Comparison of ENCODE assay signal across 32 cellular contexts in genomic region chr4:39429476-39430310, GRCh38. TPM values are rescaled to one million over a fixed set of nuclear protein-coding genes. Genes with fewer than 3 reads are reported as not detected.
DNase-seq lines count a peak whose midpoint lies in the region; ATAC-seq, FAIRE-seq and TF ChIP-seq lines count a peak whose summit lies in the region.
"Had no signal": no experiment of that assay in that cellular context is flagged by ENCODE, and none has a peak within 500 bp of the region (broad histone marks: within the 10 kb centered on the region; RNA-seq: fewer than 3 reads in every experiment).

No MANE protein-coding gene starts in this region.

- H3K9ac ChIP-seq in H1 (replicated peaks in 1 of 4; ENCODE audit: extremely low read depth in 1 of 4, low read depth in 3 of 4, low read length in 3 of 4) (no peak overlapping the region), liver (ENCODE audit: low read depth in 1 of 2, low read length in 2 of 2) (no peak overlapping the region)

- H3K4me3 ChIP-seq in HEK293 (ENCODE audit: low read depth, low read length) (no peak overlapping the region), H1 (ENCODE audit: extremely low read depth in 1 of 4, insufficient read depth in 2 of 4, low read depth in 3 of 4, low read length in 4 of 4) (no peak overlapping the region), liver (ENCODE audit: low read depth in 1 of 3, low read length in 3 of 3) (no peak overlapping the region)
- H3K4me3 ChIP-seq: PC-9 had no signal

- ATAC-seq in stimulated activated effector memory CD8-positive, alpha-beta T cell treated with anti-CD3 and anti-CD28 coated beads, Interleukin-12 subunit alpha, Interleukin-12 subunit beta, amount 100 ng/mL, for 72 hours = no peak
- no peak for ATAC-seq in HG02852 (IDR thresholded peaks at IDR 0.05; ENCODE audit: unreplicated experiment)
- ATAC-seq: CD8-positive, alpha-beta T cell; T-cell had no signal

- H3K18ac ChIP-seq in H1 (ENCODE audit: extremely low read depth, low read length) = no peak overlapping the region

- no peak overlapping the region for H4K8ac ChIP-seq in H1 (ENCODE audit: extremely low read depth, insufficient read depth, low read length)

- no peaks in the 10 kb centered on the region for H3K79me1 ChIP-seq in H1 (ENCODE audit: low read depth, low read length)

- WGBS in H1 (ENCODE audit: extremely low coverage in 1 of 2, insufficient coverage in 1 of 2, insufficient read length in 1 of 2, insufficient replicate concordance in 2 of 2, low coverage in 1 of 2, low lambda C conversion rate in 2 of 2, missing lambda C conversion rate in 1 of 2), 2 experiments = 84% methylated on average over 4 of the region's 4 CpGs; no CpG with 5 or more reads in 1 of the 2 experiments
- 39% methylated on average over 4 of the region's 4 CpGs for WGBS in liver

- no peak overlapping the region for H4K5ac ChIP-seq in H1 (ENCODE audit: insufficient read length, low read depth, low read length)

- peak overlapping the region; percentile 6 for H3K27ac Mint-ChIP-seq in stimulated activated effector memory CD8-positive, alpha-beta T cell treated with anti-CD3 and anti-CD28 coated beads, Interleukin-12 subunit alpha, Interleukin-12 subunit beta, amount 100 ng/mL, for 72 hours
- H3K27ac Mint-ChIP-seq: B cell; CD8-positive, alpha-beta T cell; H9; HFFc6; IgD-negative memory B cell; T-cell had no signal

- H2AK5ac ChIP-seq in H1 (ENCODE audit: low read depth, low read length) = no peak overlapping the region

- no peaks in the 10 kb centered on the region for H3K4me1 ChIP-seq in HEK293 (ENCODE audit: control insufficient read depth, insufficient read depth, low read length)
- no peaks in the 10 kb centered on the region for H3K4me1 ChIP-seq in H1 (replicated peaks in 1 of 4; ENCODE audit: control insufficient read depth in 3 of 4, insufficient read depth in 4 of 4, low read length in 3 of 4)
- H3K4me1 ChIP-seq in liver (ENCODE audit: control insufficient read depth in 4 of 4, insufficient read depth in 4 of 4, low read length in 3 of 4) = peaks cover 5 to 51% (median 31%) of the 10 kb centered on the region in 4 donors

- TF ChIP-seq POLR2A in H1 (IDR thresholded peaks at IDR 0.05; ENCODE audit: control extremely low read depth in 1 of 2, low read depth in 2 of 2, low read length in 2 of 2) = no peak

- CTCF ChIA-PET in HEK293 (lab: Yijun Ruan, JAX) (interaction anchor here (0.6 to 1.1 kb wide), 2 partner anchors 14 to 73 kb away, joined by 3 read pairs; no protein-coding TSS in a partner anchor), H1 (lab: Charles Lee; ENCODE audit: partially characterized antibody) (interaction anchor here (0.6 to 1.4 kb wide), 3 partner anchors 13 to 1873 kb away, joined by 3 to 8 read pairs (median 3); no protein-coding TSS in a partner anchor), GM10248 (lab: Yijun Ruan, JAX) (interaction anchor here (0.7 to 1.5 kb wide), 4 partner anchors 7 to 29 kb away, joined by 3 to 7 read pairs (median 3); no protein-coding TSS in a partner anchor)

- TF ChIP-seq CTCF in HEK293 (tag by site-specific recombination; IDR thresholded peaks at IDR 0.05) (no peak), H1 (IDR thresholded peaks at IDR 0.05; ENCODE audit: control extremely low read depth in 1 of 3, insufficient read depth in 1 of 3, low read depth in 1 of 3, low read length in 3 of 3) (no peak), liver (IDR thresholded peaks at IDR 0.05; ENCODE audit: low read depth, low read length, missing input control) (no peak), GM10248 (IDR thresholded peaks at IDR 0.05; ENCODE audit: control extremely low read depth, extremely low read depth, low read depth, missing control alignments) (no peak)

- no peak overlapping the region for H2BK15ac ChIP-seq in H1 (ENCODE audit: low read length)

- no peak for TF ChIP-seq RAD21 in H1 (IDR thresholded peaks at IDR 0.05 in 1 of 2, conservative IDR thresholded peaks at IDR 0.05 in 1 of 2; ENCODE audit: low read depth in 2 of 2, low read length in 2 of 2)
- TF ChIP-seq RAD21 in liver (IDR thresholded peaks at IDR 0.05) = peak in 1 of 2 donors; percentile 39

- no peak overlapping the region for H2BK20ac ChIP-seq in H1 (ENCODE audit: low read length)

- DNase-seq in H1 (ENCODE audit: low read depth in 1 of 2, low spot score in 2 of 2) (no peak), GM10248 (ENCODE audit: extremely low spot score) (no peak)
- no peak for DNase-seq in stimulated activated effector memory CD8-positive, alpha-beta T cell treated with anti-CD3 and anti-CD28 coated beads, Interleukin-12 subunit alpha, Interleukin-12 subunit beta, amount 100 ng/mL, for 72 hours (ENCODE audit: low spot score in 2 of 2)
- DNase-seq in stimulated activated CD4-positive, alpha-beta T cell treated with anti-CD3 and anti-CD28 coated beads, Interleukin-4, amount 100 ng/mL, for 24 hours = no peak
- DNase-seq in activated CD8-positive, alpha-beta memory T cell treated with anti-CD3 and anti-CD28 coated beads, Interleukin-2, amount 50 U/mL, for 48 hours = no peak
- DNase-seq: CD8-positive, alpha-beta T cell; DMS 273 treated with DMSO at 0.1 percent for 48 hours; DMS79; GF-D8; H9; HFFc6; MV-4-11; NCI-H1105; NCI-H1436 treated with DMSO at 0.1 percent for 48 hours; NCI-H2029; NCI-H446; NCI-H524 treated with DMSO at 0.1 percent for 48 hours; NCI-H774; PC-9; Right ventricle myocardium superior; RPMI8226; T-cell had no signal

- no peaks in the 10 kb centered on the region for H3K27me3 ChIP-seq in H1 (replicated peaks in 1 of 4; ENCODE audit: control insufficient read depth in 3 of 4, extremely low read depth in 1 of 4, insufficient read depth in 3 of 4, low read length in 3 of 4)
- no peaks in the 10 kb centered on the region for H3K27me3 ChIP-seq in liver (ENCODE audit: control insufficient read depth in 4 of 4, insufficient read depth in 4 of 4, low read length in 3 of 4)

- no peak overlapping the region for H3K4ac ChIP-seq in H1 (replicated peaks; ENCODE audit: insufficient read length, low read depth, low read length)

- H3K23me2 ChIP-seq in H1 (ENCODE audit: low read depth, low read length) = no peaks in the 10 kb centered on the region

- H2BK120ac ChIP-seq in H1 (replicated peaks; ENCODE audit: low read depth, low read length) = no peak overlapping the region

- H2AFZ ChIP-seq in H1 (ENCODE audit: low read length) = peak overlapping the region; percentile 20; the same call in 1 of the 2 replicates
- H2AFZ ChIP-seq: PC-9 had no signal

- no peaks in the 10 kb centered on the region for H3K79me2 ChIP-seq in H1 (ENCODE audit: control insufficient read depth in 1 of 2, insufficient read depth in 2 of 2, low read length in 2 of 2)

- no peak overlapping the region for H3K4me3 Mint-ChIP-seq in stimulated activated effector memory CD8-positive, alpha-beta T cell treated with anti-CD3 and anti-CD28 coated beads, Interleukin-12 subunit alpha, Interleukin-12 subunit beta, amount 100 ng/mL, for 72 hours
- H3K4me3 Mint-ChIP-seq: B cell; CD8-positive, alpha-beta T cell; H9; HFFc6; IgD-negative memory B cell; T-cell had no signal

- H3K14ac ChIP-seq in H1 (ENCODE audit: insufficient read length) = no peak overlapping the region

- H3K36me3 Mint-ChIP-seq in stimulated activated effector memory CD8-positive, alpha-beta T cell treated with anti-CD3 and anti-CD28 coated beads, Interleukin-12 subunit alpha, Interleukin-12 subunit beta, amount 100 ng/mL, for 72 hours = no peaks in the 10 kb centered on the region
- H3K36me3 Mint-ChIP-seq: CD8-positive, alpha-beta T cell; IgD-negative memory B cell; T-cell had no signal

- no peak overlapping the region for H2BK5ac ChIP-seq in H1 (ENCODE audit: low read depth, low read length)

- H3K27ac ChIP-seq in HEK293 (ENCODE audit: extremely low read depth, low read depth, low read length) (no peak overlapping the region), H1 (ENCODE audit: low read depth, low read length) (no peak overlapping the region), liver (ENCODE audit: low read depth in 1 of 2, low read length in 2 of 2) (peak overlapping the region in 1 of 2 donors; percentile 13)
- H3K27ac ChIP-seq: C4-2B, PC-9 had no signal

- H3K36me3 ChIP-seq in HEK293 (ENCODE audit: control insufficient read depth in 2 of 2, insufficient read depth in 1 of 2, low read length in 2 of 2) = no peaks in the 10 kb centered on the region
- H3K36me3 ChIP-seq in H1 (ENCODE audit: control insufficient read depth in 2 of 4, insufficient read depth in 4 of 4, low read length in 3 of 4) = no peaks in the 10 kb centered on the region
- no peaks in the 10 kb centered on the region for H3K36me3 ChIP-seq in liver (ENCODE audit: control insufficient read depth in 4 of 4, insufficient read depth in 3 of 4, low read depth in 1 of 4, low read length in 3 of 4)

- no peak overlapping the region for H3K23ac ChIP-seq in H1 (ENCODE audit: insufficient read length)

- POLR2A ChIA-PET in HEK293 (lab: Yijun Ruan, JAX) = no interaction called here
- POLR2A ChIA-PET in H1 (lab: Charles Lee; ENCODE audit: partially characterized antibody) = interaction anchor here (0.9 to 1.2 kb wide), 2 partner anchors 28 kb away, joined by 3 read pairs; partner anchors contain the start of gene RPL9
- POLR2A ChIA-PET in GM10248 (lab: Yijun Ruan, JAX) = no interaction called here

- no peak overlapping the region for H3K4me2 ChIP-seq in H1 (ENCODE audit: insufficient read depth in 1 of 2, low read depth in 2 of 2, low read length in 2 of 2)
- H3K4me2 ChIP-seq: PC-9 had no signal

- no peak for TF ChIP-seq EP300 in H1 (IDR thresholded peaks at IDR 0.05; ENCODE audit: borderline replicate concordance in 1 of 2, low read depth in 2 of 2, low read length in 2 of 2)

- H3K56ac ChIP-seq in H1 (replicated peaks; ENCODE audit: insufficient read length, low read depth, low read length) = no peak overlapping the region

- FAIRE-seq in H1 (lab: Jason Lieb, UNC) = no peak
- FAIRE-seq: GM12892, GM19239 had no signal

- H2BK12ac ChIP-seq in H1 (ENCODE audit: low read depth, low read length) = no peak overlapping the region

- H3K9me3 ChIP-seq in HEK293 (ENCODE audit: control insufficient read depth, insufficient read depth, low read depth, low read length) (no peaks in the 10 kb centered on the region), H1 (ENCODE audit: insufficient read depth in 2 of 2, low read depth in 1 of 2, low read length in 1 of 2) (no peaks in the 10 kb centered on the region), liver (ENCODE audit: control insufficient read depth in 4 of 4, low read length in 3 of 4) (no peaks in the 10 kb centered on the region)

- H4K91ac ChIP-seq in H1 (replicated peaks; ENCODE audit: insufficient read length, low read length) = no peak overlapping the region

- H3K9me3 Mint-ChIP-seq in stimulated activated effector memory CD8-positive, alpha-beta T cell treated with anti-CD3 and anti-CD28 coated beads, Interleukin-12 subunit alpha, Interleukin-12 subunit beta, amount 100 ng/mL, for 72 hours = no peaks in the 10 kb centered on the region
- H3K9me3 Mint-ChIP-seq: CD8-positive, alpha-beta T cell; H9; HFFc6; IgD-negative memory B cell; T-cell had no signal

- H3K4me1 Mint-ChIP-seq in stimulated activated effector memory CD8-positive, alpha-beta T cell treated with anti-CD3 and anti-CD28 coated beads, Interleukin-12 subunit alpha, Interleukin-12 subunit beta, amount 100 ng/mL, for 72 hours = no peaks in the 10 kb centered on the region
- H3K4me1 Mint-ChIP-seq: B cell, IgD-negative memory B cell, T-cell had no signal

- H4K20me1 ChIP-seq in H1 (replicated peaks in 1 of 2; ENCODE audit: control insufficient read depth in 1 of 2, insufficient read depth in 2 of 2, low read length in 2 of 2) = no peaks in the 10 kb centered on the region

RNA-seq across cellular contexts. Expression of gene KLB, which starts 23.0 kb away (rescaled TPM):
- not detected in 2 replicates for total RNA-seq in H1 (2021; fragmentation: NEBNext Ultra II Directional; extraction: Animal tissue kit (Norgen Biotek cat#: 25700))
- polyA plus RNA-seq in H1 (2011; rRNA removed) (0.03 TPM in 2 replicates), liver (10 to 100 TPM; 13.5 to 17.5 TPM)
- 0.03 TPM for polyA plus RNA-seq in H1 (2011; cell fraction: cytosol; rRNA removed)
- polyA plus RNA-seq in H1 (2011; cell fraction: nucleus; rRNA removed) = 0.06 TPM
- 0.09 to 0.18 TPM (median 0.11 TPM) in 4 replicates for polyA plus RNA-seq in H1 (2012, experiment 1 of 2)
- 0.03 TPM for polyA plus RNA-seq in H1 (2012, experiment 2 of 2)
- polyA plus RNA-seq in H1 (2013, experiment 1 of 2) = 0.02 TPM
- polyA plus RNA-seq in H1 (2013, experiment 2 of 2) = 0.02 TPM
- 0.07 and 0.13 TPM in 2 replicates for polyA minus RNA-seq in H1 (2011; rRNA and poly(A)+ RNA removed)
- polyA minus RNA-seq in H1 (2011; cell fraction: cytosol; rRNA and poly(A)+ RNA removed) = not detected
- not detected for polyA minus RNA-seq in H1 (2011; cell fraction: nucleus; rRNA and poly(A)+ RNA removed)
- 10 to 100 TPM; 28.0 to 31.0 TPM for total RNA-seq in liver
- total RNA-seq: A673, B cell, HFFc6, PC-9, SK-MEL-5 had no signal

RNA-seq across cellular contexts. Expression of gene RPL9, which starts 29.0 kb away (rescaled TPM):
- total RNA-seq in H1 (2021; fragmentation: NEBNext Ultra II Directional; extraction: Animal tissue kit (Norgen Biotek cat#: 25700)) = 1,161 and 1,163 TPM in 2 replicates
- polyA plus RNA-seq in H1 (2011; rRNA removed) = 427 and 1,184 TPM in 2 replicates
- polyA plus RNA-seq in H1 (2011; cell fraction: cytosol; rRNA removed) = 1,821 TPM
- 333 TPM for polyA plus RNA-seq in H1 (2011; cell fraction: nucleus; rRNA removed)
- 826 to 1,542 TPM (median 1,147 TPM) in 4 replicates for polyA plus RNA-seq in H1 (2012, experiment 1 of 2)
- polyA plus RNA-seq in H1 (2012, experiment 2 of 2) = 3,492 TPM
- 2,151 TPM for polyA plus RNA-seq in H1 (2013, experiment 1 of 2)
- polyA plus RNA-seq in H1 (2013, experiment 2 of 2) = 2,199 TPM
- polyA minus RNA-seq in H1 (2011; rRNA and poly(A)+ RNA removed) = 111 and 181 TPM in 2 replicates
- 653 TPM for polyA minus RNA-seq in H1 (2011; cell fraction: cytosol; rRNA and poly(A)+ RNA removed)
- 338 TPM for polyA minus RNA-seq in H1 (2011; cell fraction: nucleus; rRNA and poly(A)+ RNA removed)
- total RNA-seq in liver = 1,000 to 10,000 TPM in 1 of 2 donors, 100 to 1,000 TPM in 1; 732 to 1,176 TPM
- polyA plus RNA-seq in liver = 100 to 1,000 TPM; 427 to 499 TPM

RNA-seq across cellular contexts. Expression of gene LIAS, which starts 29.2 kb away (rescaled TPM):
- total RNA-seq in H1 (2021; fragmentation: NEBNext Ultra II Directional; extraction: Animal tissue kit (Norgen Biotek cat#: 25700)) = 19.8 and 24.9 TPM in 2 replicates
- polyA plus RNA-seq in H1 (2011; rRNA removed) (7.5 and 10.5 TPM in 2 replicates), liver (1 to 10 TPM; 9.4 to 9.7 TPM)
- 14.7 TPM for polyA plus RNA-seq in H1 (2011; cell fraction: cytosol; rRNA removed)
- 5.3 TPM for polyA plus RNA-seq in H1 (2011; cell fraction: nucleus; rRNA removed)
- polyA plus RNA-seq in H1 (2012, experiment 1 of 2) = 11.9 to 23.5 TPM (median 14.2 TPM) in 4 replicates
- polyA plus RNA-seq in H1 (2012, experiment 2 of 2) = 4.9 TPM
- 20.8 TPM for polyA plus RNA-seq in H1 (2013, experiment 1 of 2)
- polyA plus RNA-seq in H1 (2013, experiment 2 of 2) = 18.8 TPM
- polyA minus RNA-seq in H1 (2011; rRNA and poly(A)+ RNA removed) = 10.2 and 13.3 TPM in 2 replicates
- 15.6 TPM for polyA minus RNA-seq in H1 (2011; cell fraction: cytosol; rRNA and poly(A)+ RNA removed)
- 18.3 TPM for polyA minus RNA-seq in H1 (2011; cell fraction: nucleus; rRNA and poly(A)+ RNA removed)
- 1 to 10 TPM; 7.1 to 9.7 TPM for total RNA-seq in liver

Comparison
In these comparisons a context has a peak if more than half of its experiments do, and no peak if none do; other contexts are left out.
1. RNA of gene KLB, which starts 23.0 kb away (total RNA-seq): 28.0 to 31.0 TPM in liver; not detected in H1; every median in the first group is over 10 times any median in the second.